Comparison of ENCODE assay signal across 13 cellular contexts in genomic region chr10:52437205-52437646, GRCh38.
DNase-seq lines count a peak whose midpoint lies in the region; ATAC-seq and TF ChIP-seq lines count a peak whose summit lies in the region.
"Had no signal": no experiment of that assay in that cellular context is flagged by ENCODE, and none has a peak within 500 bp of the region (broad histone marks: within the 10 kb centered on the region; RNA-seq: fewer than 3 reads in every experiment).

No MANE protein-coding gene starts in this region.

- 78 to 87% (median 81%) methylated on average over 1 of the region's 1 CpG for WGBS in ovary, 3 donors

- DNase-seq in GM13977 (ENCODE audit: low spot score) (peak; percentile 4), RWPE2 (ENCODE audit: low spot score) (no peak), omental fat pad (ENCODE audit: low spot score) (no peak), ovary (no peak), activated gamma-delta T cell (lab: John Stamatoyannopoulos, UW) (no peak)
- DNase-seq in stimulated activated CD4-positive, alpha-beta T cell treated with anti-CD3 and anti-CD28 coated beads, Interleukin-2, amount 100 ng/mL, for 48 hours, result no peak
- DNase-seq: caudate nucleus, gastrocnemius medialis, SW 1271 had no signal

- no peaks in the 10 kb centered on the region for H3K9me3 ChIP-seq in RWPE2 (ENCODE audit: severe bottlenecking)
- H3K9me3 ChIP-seq in ovary, result no peaks in the 10 kb centered on the region
- H3K9me3 ChIP-seq: gastrocnemius medialis had no signal

- in situ Hi-C loops in GM13977 (cut with MboI; ENCODE audit: low pct_unique_long_range_greater_than_20kb, low sequenced_read_pairs, unreplicated experiment), result no loop called here

- ATAC-seq in GM21381 (IDR thresholded peaks at IDR 0.05; ENCODE audit: unreplicated experiment) (peak; percentile 95), HG03039 (IDR thresholded peaks at IDR 0.05; ENCODE audit: unreplicated experiment) (peak; percentile 71), RWPE2 (ENCODE audit: low read depth) (no peak), omental fat pad (ENCODE audit: low FRiP score) (no peak)
- ATAC-seq: gastrocnemius medialis, K562 had no signal

- H3K36me3 ChIP-seq in RWPE2 (ENCODE audit: low read depth), result no peaks in the 10 kb centered on the region; the same call in 1 of the 2 replicates
- no peaks in the 10 kb centered on the region for H3K36me3 ChIP-seq in ovary
- H3K36me3 ChIP-seq: gastrocnemius medialis had no signal

- no peak for TF ChIP-seq POLR2A in ovary (IDR thresholded peaks at IDR 0.05)

- H3K4me1 ChIP-seq in RWPE2 (ENCODE audit: insufficient read depth, poor library complexity, severe bottlenecking) (peaks cover 30% of the 10 kb centered on the region), ovary (ENCODE audit: insufficient read depth) (no peaks in the 10 kb centered on the region)
- H3K4me1 ChIP-seq: gastrocnemius medialis had no signal

- H3K4me3 ChIP-seq in RWPE2 (ENCODE audit: severe bottlenecking) (no peak overlapping the region), ovary (no peak overlapping the region)
- H3K4me3 ChIP-seq: gastrocnemius medialis, K562 had no signal

- H3K27me3 ChIP-seq in RWPE2 (ENCODE audit: insufficient read depth, poor library complexity, severe bottlenecking) (no peaks in the 10 kb centered on the region), ovary (no peaks in the 10 kb centered on the region)
- H3K27me3 ChIP-seq: gastrocnemius medialis had no signal

- TF ChIP-seq EP300 in ovary (IDR thresholded peaks at IDR 0.05), result no peak

- H3K27ac ChIP-seq in RWPE2 (ENCODE audit: poor library complexity, severe bottlenecking) (peak overlapping the region; percentile 33), ovary (no peak overlapping the region)
- H3K27ac ChIP-seq: C4-2B, gastrocnemius medialis had no signal

- intact Hi-C loops in ovary (cut with DNase I), result no loop called here

- TF ChIP-seq CTCF in GM13977 (IDR thresholded peaks at IDR 0.05; ENCODE audit: extremely low read depth, insufficient read depth, missing control alignments) (no peak), RWPE2 (IDR thresholded peaks at IDR 0.05; ENCODE audit: poor library complexity, severe bottlenecking) (no peak), omental fat pad (IDR thresholded peaks at IDR 0.05) (no peak), ovary (IDR thresholded peaks at IDR 0.05) (no peak)

Comparison
In these comparisons a context has a peak if more than half of its experiments do, and no peak if none do; other contexts are left out.
1. ATAC-seq: peak in GM21381 (single experiment) and HG03039 (single experiment); none in RWPE2 (single experiment) and omental fat pad (single experiment).